8 cellular contexts compared by ENCODE assay signal in the genomic region with DNA sequence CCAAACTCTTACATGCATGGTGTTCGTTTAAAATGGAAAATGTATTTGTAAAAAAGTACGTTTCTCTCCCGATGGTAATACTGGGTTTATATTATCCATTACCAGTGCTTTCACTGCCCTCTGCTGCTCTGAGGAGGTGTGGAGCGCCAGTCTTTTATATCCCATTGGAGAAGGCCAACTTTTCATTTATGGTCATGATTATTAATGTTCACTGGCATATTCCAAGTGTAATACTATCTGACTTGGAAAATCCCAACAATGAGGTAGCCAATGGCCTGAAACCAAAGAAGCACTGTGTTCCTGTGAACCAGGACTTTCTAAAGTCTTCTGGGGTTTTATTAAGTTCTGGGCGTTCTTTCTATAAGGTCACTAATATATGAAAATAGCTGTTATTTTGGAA.
DNase-seq lines count a peak whose midpoint lies in the region; ATAC-seq and TF ChIP-seq lines count a peak whose summit lies in the region.

No MANE protein-coding gene starts in this region.

- no peaks in the 10 kb centered on the region for H3K36me3 Mint-ChIP-seq in effector memory CD8-positive, alpha-beta T cell (ENCODE audit: insufficient read depth)

- H3K27ac ChIP-seq in ascending aorta (peak overlapping the region; percentile 84 to 85), thyroid gland (no peak overlapping the region)

- peak; percentile 36 for DNase-seq in G401 (ENCODE audit: low spot score)
- peak; percentile 18 for DNase-seq in NCI-H1092 (lab: John Stamatoyannopoulos, UW)
- DNase-seq in ascending aorta (ENCODE audit: low spot score in 2 of 2) = peak in 1 of 2 donors; percentile 87
- DNase-seq in iPS-NIHi7 (ENCODE audit: extremely low spot score) = peak; percentile 28
- peak; percentile 51 to 61 for DNase-seq in thyroid gland
- no peak for DNase-seq in effector memory CD8-positive, alpha-beta T cell

- intact Hi-C loops in ascending aorta (cut with DNase I) = loop anchor here (1.0 to 2.0 kb wide), 4 partner anchors 79 to 227 kb away; a partner anchor contains a TSS
- intact Hi-C loops in thyroid gland (cut with DNase I) = loop anchor here (10.0 kb wide), 1 partner anchor 205 kb away; no protein-coding TSS in a partner anchor

- H3K4me1 Mint-ChIP-seq in effector memory CD8-positive, alpha-beta T cell (ENCODE audit: low read depth in 2 of 2) = peaks cover 0 to 5% of the 10 kb centered on the region in 2 donors

- in situ Hi-C loops in G401 (cut with HindIII; ENCODE audit: low sequenced_read_pairs) = no loop called here

- H3K9me3 ChIP-seq in ascending aorta (no peaks in the 10 kb centered on the region), thyroid gland (no peaks in the 10 kb centered on the region)

- H3K36me3 ChIP-seq in ascending aorta (no peaks in the 10 kb centered on the region), thyroid gland (no peaks in the 10 kb centered on the region)

- ATAC-seq in HG03097 (IDR thresholded peaks at IDR 0.05; ENCODE audit: low FRiP score, unreplicated experiment) (no peak), GM18502 (IDR thresholded peaks at IDR 0.05; ENCODE audit: poor library complexity, unreplicated experiment) (no peak)
- no peak for ATAC-seq in effector memory CD8-positive, alpha-beta T cell (replicated peaks)

- H3K27me3 ChIP-seq in ascending aorta (no peaks in the 10 kb centered on the region), thyroid gland (no peaks in the 10 kb centered on the region)

- H3K9me3 Mint-ChIP-seq in effector memory CD8-positive, alpha-beta T cell = no peaks in the 10 kb centered on the region

- H3K4me3 ChIP-seq in ascending aorta = peak overlapping the region in 1 of 2 donors; percentile 20
- H3K4me3 ChIP-seq in thyroid gland (replicated peaks in 1 of 3) = no peak overlapping the region

- TF ChIP-seq POLR2A in thyroid gland (IDR thresholded peaks at IDR 0.05) = no peak

- peaks cover 19 to 66% of the 10 kb centered on the region in 2 donors for H3K4me1 ChIP-seq in ascending aorta
- H3K4me1 ChIP-seq in thyroid gland = peaks cover 4 to 12% of the 10 kb centered on the region in 2 donors

- no peak overlapping the region for H3K4me3 Mint-ChIP-seq in effector memory CD8-positive, alpha-beta T cell

- H3K27me3 Mint-ChIP-seq in effector memory CD8-positive, alpha-beta T cell = no peaks in the 10 kb centered on the region

- H3K27ac Mint-ChIP-seq in effector memory CD8-positive, alpha-beta T cell = no peak overlapping the region

- peak; percentile 60 to 78 (median 71) for TF ChIP-seq CTCF in ascending aorta (IDR thresholded peaks at IDR 0.05)
- peak in 5 of 6 experiments; percentile 35 to 85 (median 80) for TF ChIP-seq CTCF in thyroid gland (IDR thresholded peaks at IDR 0.05)

- 17 to 34% methylated on average over 5 of the region's 5 CpGs for WGBS in thyroid gland, 2 donors

Comparison
In these comparisons a context has a peak if more than half of its experiments do, and no peak if none do; other contexts are left out.
1. DNase-seq: peak in G401 (single experiment), NCI-H1092 (single experiment), iPS-NIHi7 (single experiment) and thyroid gland (2 of 2); none in effector memory CD8-positive, alpha-beta T cell (0 of 3).
2. H3K27ac ChIP-seq: peak in ascending aorta (2 of 2); none in thyroid gland (0 of 3).